ENCODE assay signal across 1 cellular context in genomic region chr3:44729384-44729910, GRCh38.
TF ChIP-seq lines count a peak whose summit lies in the region.

Gene ZNF501, plus strand, starts transcription at chr3:44729635. Its CDS starts 4,787 bp downstream, at chr3:44734422.

TF ChIP-seq in HEK293, 187 proteins besides CTCF, POLR2A, EP300 and RAD21 (continued from another document):
- TF ChIP-seq ZNF292 (tag by site-specific recombination; IDR thresholded peaks at IDR 0.05; ENCODE audit: borderline replicate concordance, low read depth) (no peak), ZNF239 (tag by site-specific recombination; IDR thresholded peaks at IDR 0.05) (no peak), PRDM10 (tag by site-specific recombination; IDR thresholded peaks at IDR 0.05) (peak; percentile 43; the same call in 1 of the 2 replicates), ZNF354C (tag by site-specific recombination; IDR thresholded peaks at IDR 0.05; ENCODE audit: borderline replicate concordance, low read depth) (no peak), ZNF629 (tag by site-specific recombination; IDR thresholded peaks at IDR 0.05) (peak; percentile 93), ZNF266 (tag by site-specific recombination; IDR thresholded peaks at IDR 0.05; ENCODE audit: low read depth) (no peak), GLI4 (tag by site-specific recombination; IDR thresholded peaks at IDR 0.05) (no peak), ZNF157 (tag by site-specific recombination; IDR thresholded peaks at IDR 0.05) (no peak), ZNF561 (tag by site-specific recombination; IDR thresholded peaks at IDR 0.05; ENCODE audit: borderline replicate concordance) (peak; percentile 95), WT1 (tag by site-specific recombination; IDR thresholded peaks at IDR 0.05) (0 out of 2 replicates have a peak, but pooled peaks have one; percentile 15), GLI2 (tag by site-specific recombination; IDR thresholded peaks at IDR 0.05; ENCODE audit: borderline replicate concordance, low read depth) (no peak), ZNF148 (tag by site-specific recombination; IDR thresholded peaks at IDR 0.05; ENCODE audit: borderline replicate concordance) (no peak), ZNF223 (tag by site-specific recombination; IDR thresholded peaks at IDR 0.05) (no peak), ZNF112 (tag by site-specific recombination; IDR thresholded peaks at IDR 0.05) (no peak), ZNF114 (tag by site-specific recombination; IDR thresholded peaks at IDR 0.05) (no peak), ZNF776 (tag by site-specific recombination; IDR thresholded peaks at IDR 0.05; ENCODE audit: borderline replicate concordance) (no peak), ZBTB49 (tag by site-specific recombination; IDR thresholded peaks at IDR 0.05; ENCODE audit: low read depth) (no peak), ZNF175 (tag by site-specific recombination; IDR thresholded peaks at IDR 0.05) (no peak), ZNF585B (tag by site-specific recombination; IDR thresholded peaks at IDR 0.05) (no peak)
- TF ChIP-seq, protein P1, sequence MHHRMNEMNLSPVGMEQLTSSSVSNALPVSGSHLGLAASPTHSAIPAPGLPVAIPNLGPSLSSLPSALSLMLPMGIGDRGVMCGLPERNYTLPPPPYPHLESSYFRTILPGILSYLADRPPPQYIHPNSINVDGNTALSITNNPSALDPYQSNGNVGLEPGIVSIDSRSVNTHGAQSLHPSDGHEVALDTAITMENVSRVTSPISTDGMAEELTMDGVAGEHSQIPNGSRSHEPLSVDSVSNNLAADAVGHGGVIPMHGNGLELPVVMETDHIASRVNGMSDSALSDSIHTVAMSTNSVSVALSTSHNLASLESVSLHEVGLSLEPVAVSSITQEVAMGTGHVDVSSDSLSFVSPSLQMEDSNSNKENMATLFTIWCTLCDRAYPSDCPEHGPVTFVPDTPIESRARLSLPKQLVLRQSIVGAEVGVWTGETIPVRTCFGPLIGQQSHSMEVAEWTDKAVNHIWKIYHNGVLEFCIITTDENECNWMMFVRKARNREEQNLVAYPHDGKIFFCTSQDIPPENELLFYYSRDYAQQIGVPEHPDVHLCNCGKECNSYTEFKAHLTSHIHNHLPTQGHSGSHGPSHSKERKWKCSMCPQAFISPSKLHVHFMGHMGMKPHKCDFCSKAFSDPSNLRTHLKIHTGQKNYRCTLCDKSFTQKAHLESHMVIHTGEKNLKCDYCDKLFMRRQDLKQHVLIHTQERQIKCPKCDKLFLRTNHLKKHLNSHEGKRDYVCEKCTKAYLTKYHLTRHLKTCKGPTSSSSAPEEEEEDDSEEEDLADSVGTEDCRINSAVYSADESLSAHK (tag by site-specific recombination; IDR thresholded peaks at IDR 0.05) = no peak
- TF ChIP-seq, protein P2, sequence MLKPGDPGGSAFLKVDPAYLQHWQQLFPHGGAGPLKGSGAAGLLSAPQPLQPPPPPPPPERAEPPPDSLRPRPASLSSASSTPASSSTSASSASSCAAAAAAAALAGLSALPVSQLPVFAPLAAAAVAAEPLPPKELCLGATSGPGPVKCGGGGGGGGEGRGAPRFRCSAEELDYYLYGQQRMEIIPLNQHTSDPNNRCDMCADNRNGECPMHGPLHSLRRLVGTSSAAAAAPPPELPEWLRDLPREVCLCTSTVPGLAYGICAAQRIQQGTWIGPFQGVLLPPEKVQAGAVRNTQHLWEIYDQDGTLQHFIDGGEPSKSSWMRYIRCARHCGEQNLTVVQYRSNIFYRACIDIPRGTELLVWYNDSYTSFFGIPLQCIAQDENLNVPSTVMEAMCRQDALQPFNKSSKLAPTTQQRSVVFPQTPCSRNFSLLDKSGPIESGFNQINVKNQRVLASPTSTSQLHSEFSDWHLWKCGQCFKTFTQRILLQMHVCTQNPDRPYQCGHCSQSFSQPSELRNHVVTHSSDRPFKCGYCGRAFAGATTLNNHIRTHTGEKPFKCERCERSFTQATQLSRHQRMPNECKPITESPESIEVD (tag by site-specific recombination; IDR thresholded peaks at IDR 0.05) = no peak
- TF ChIP-seq, protein P3, sequence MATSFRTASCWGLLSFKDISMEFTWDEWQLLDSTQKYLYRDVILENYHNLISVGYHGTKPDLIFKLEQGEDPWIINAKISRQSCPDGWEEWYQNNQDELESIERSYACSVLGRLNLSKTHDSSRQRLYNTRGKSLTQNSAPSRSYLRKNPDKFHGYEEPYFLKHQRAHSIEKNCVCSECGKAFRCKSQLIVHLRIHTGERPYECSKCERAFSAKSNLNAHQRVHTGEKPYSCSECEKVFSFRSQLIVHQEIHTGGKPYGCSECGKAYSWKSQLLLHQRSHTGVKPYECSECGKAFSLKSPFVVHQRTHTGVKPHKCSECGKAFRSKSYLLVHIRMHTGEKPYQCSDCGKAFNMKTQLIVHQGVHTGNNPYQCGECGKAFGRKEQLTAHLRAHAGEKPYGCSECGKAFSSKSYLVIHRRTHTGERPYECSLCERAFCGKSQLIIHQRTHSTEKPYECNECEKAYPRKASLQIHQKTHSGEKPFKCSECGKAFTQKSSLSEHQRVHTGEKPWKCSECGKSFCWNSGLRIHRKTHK (tag by site-specific recombination; IDR thresholded peaks at IDR 0.05) = no peak
